22 cellular contexts compared by ENCODE assay signal in genomic region chr13:26837997-26838396, GRCh38.
"Had no signal": no experiment of that assay in that cellular context is flagged by ENCODE, and none has a peak within 500 bp of the region (broad histone marks: within the 10 kb centered on the region; RNA-seq: fewer than 3 reads in every experiment).

No MANE protein-coding gene starts in this region.

- H3K36me3 ChIP-seq: cardiac muscle cell, right lobe of liver, thoracic aorta, upper lobe of left lung had no signal

- ATAC-seq: activated CD4-positive, alpha-beta T cell treated with anti-CD3 and anti-CD28 coated beads for 36 hours; activated naive CD4-positive, alpha-beta T cell treated with anti-CD3 and anti-CD28 coated beads, Interleukin-2, amount 50 U/mL, for 72 hours; mucosa of descending colon; naive thymus-derived CD4-positive, alpha-beta T cell; psoas muscle; right lobe of liver; stimulated activated memory B cell treated with anti-CD40 and anti-IgM and Interleukin-4, amounts not matched to agents 10 μg/mL and 1 μg/mL and 100 μg/mL, for 72 hours; WTC11 had no signal

- H3K27ac ChIP-seq: cardiac muscle cell, dorsolateral prefrontal cortex, psoas muscle, right lobe of liver, thoracic aorta, upper lobe of left lung had no signal

- H3K9me3 ChIP-seq: mucosa of descending colon, psoas muscle, right lobe of liver, thoracic aorta, upper lobe of left lung had no signal

- H3K4me1 ChIP-seq: psoas muscle, right lobe of liver, upper lobe of left lung had no signal

- H3K4me2 ChIP-seq: smooth muscle cell had no signal

- H3K27me3 ChIP-seq: cardiac muscle cell, right lobe of liver, upper lobe of left lung had no signal

- H3K4me3 ChIP-seq: cardiac muscle cell, dorsolateral prefrontal cortex, mucosa of descending colon, psoas muscle, right lobe of liver, smooth muscle cell, thoracic aorta, upper lobe of left lung had no signal

- DNase-seq: activated CD4-positive, alpha-beta T cell treated with anti-CD3 and anti-CD28 coated beads for 36 hours; activated CD4-positive, alpha-beta T cell treated with anti-CD3 and anti-CD28 coated beads, Interleukin-2, amount 50 U/mL, for 48 hours; activated gamma-delta T cell treated with Interleukin-2 at 50 U/mL for 16 hours; amniotic stem cell; dorsolateral prefrontal cortex; foreskin melanocyte; glutamatergic neuron; kidney; mesenchymal stem cell; mucosa of descending colon; naive thymus-derived CD4-positive, alpha-beta T cell; psoas muscle; right lobe of liver; stimulated activated CD4-positive, alpha-beta T cell treated with anti-CD3 and anti-CD28 coated beads, Interleukin-4, amount 100 ng/mL, for 4 hours; SW 1271; upper lobe of left lung had no signal
